In genomic region chr1:169836198-169836597, GRCh38 we compare ENCODE assay signal across 24 cellular contexts.
"Had no signal": no experiment of that assay in that cellular context is flagged by ENCODE, and none has a peak within 500 bp of the region (broad histone marks: within the 10 kb centered on the region; RNA-seq: fewer than 3 reads in every experiment).

No MANE protein-coding gene starts in this region.

- DNase-seq: colonic mucosa; cortex of kidney; effector CD8-positive, alpha-beta T cell; effector memory CD8-positive, alpha-beta T cell; endodermal cell; erythroblast; esophagus squamous epithelium; gastrocnemius medialis; glutamatergic neuron; head of caudate nucleus; heart right ventricle; hippocampal formation; left cardiac atrium; left lung; left ventricle myocardium superior; lower lobe of right lung; mesendoderm; midbrain; naive thymus-derived CD4-positive, alpha-beta T cell had no signal

- H3K36me3 ChIP-seq: colonic mucosa had no signal

- FAIRE-seq: endometrium, islet of Langerhans, keratinocyte had no signal

- H3K4me1 ChIP-seq: colonic mucosa, esophagus squamous epithelium, gastrocnemius medialis, heart right ventricle, left lung, lower lobe of right lung had no signal

- H3K9me3 ChIP-seq: colonic mucosa, gastrocnemius medialis had no signal

- H3K27me3 ChIP-seq: colonic mucosa, esophagus squamous epithelium, gastrocnemius medialis, heart right ventricle, left lung had no signal

- H3K27ac ChIP-seq: colonic mucosa, epithelial cell of prostate, esophagus squamous epithelium, gastrocnemius medialis, heart right ventricle, left lung, lower lobe of right lung had no signal

- H3K4me3 ChIP-seq: colonic mucosa, esophagus squamous epithelium, gastrocnemius medialis, heart right ventricle, left lung, lower lobe of right lung had no signal

- ATAC-seq: effector memory CD8-positive, alpha-beta T cell; esophagus mucosa; gastrocnemius medialis; heart right ventricle; left cardiac atrium; left lung; left ventricle myocardium superior; lower lobe of right lung; naive thymus-derived CD4-positive, alpha-beta T cell had no signal
